ENCODE assay signal across 8 cellular contexts in the genomic region with DNA sequence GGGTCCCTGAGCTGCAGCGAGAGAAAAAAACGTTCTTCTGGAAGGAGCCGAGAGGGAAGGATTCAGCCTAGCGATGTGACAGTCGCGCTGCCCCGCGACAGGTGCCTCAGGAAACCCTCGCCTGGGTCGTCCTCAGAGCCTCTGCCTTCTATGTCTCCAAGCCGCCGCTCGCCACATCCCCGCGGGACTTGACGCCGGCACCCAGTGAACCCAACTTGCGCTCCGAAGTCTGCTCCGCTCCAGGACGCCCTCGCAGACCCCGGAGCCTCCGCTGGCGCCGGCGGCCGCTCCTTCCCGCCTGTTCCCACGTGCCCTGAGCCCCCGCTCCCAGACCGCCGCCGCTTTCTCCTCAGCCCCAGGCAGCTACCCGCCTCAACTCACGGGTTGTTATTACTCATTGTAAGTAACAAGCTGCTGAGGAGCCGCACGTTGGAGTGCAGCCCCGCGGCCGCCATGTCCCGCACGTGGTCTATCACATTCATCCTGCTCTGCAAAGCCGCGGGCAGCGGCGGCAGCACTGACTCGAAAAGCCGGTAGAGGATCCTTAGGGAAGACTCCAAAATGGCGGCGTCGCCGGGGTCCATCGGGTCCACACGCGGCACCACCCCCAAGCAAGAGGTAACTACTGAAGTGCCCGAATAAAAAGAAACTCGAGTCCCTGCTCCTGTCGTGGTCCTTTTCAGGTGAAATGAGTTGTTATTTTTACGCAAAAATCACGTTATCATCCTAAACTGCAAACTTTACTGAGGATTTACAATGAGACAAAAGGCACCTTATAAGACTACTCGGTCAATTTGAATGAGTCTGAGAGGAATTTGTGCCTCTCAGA. TPM values are rescaled to one million over a fixed set of nuclear protein-coding genes. Genes with fewer than 3 reads are reported as not detected.
DNase-seq lines count a peak whose midpoint lies in the region; ATAC-seq and TF ChIP-seq lines count a peak whose summit lies in the region.

A gene with protein sequence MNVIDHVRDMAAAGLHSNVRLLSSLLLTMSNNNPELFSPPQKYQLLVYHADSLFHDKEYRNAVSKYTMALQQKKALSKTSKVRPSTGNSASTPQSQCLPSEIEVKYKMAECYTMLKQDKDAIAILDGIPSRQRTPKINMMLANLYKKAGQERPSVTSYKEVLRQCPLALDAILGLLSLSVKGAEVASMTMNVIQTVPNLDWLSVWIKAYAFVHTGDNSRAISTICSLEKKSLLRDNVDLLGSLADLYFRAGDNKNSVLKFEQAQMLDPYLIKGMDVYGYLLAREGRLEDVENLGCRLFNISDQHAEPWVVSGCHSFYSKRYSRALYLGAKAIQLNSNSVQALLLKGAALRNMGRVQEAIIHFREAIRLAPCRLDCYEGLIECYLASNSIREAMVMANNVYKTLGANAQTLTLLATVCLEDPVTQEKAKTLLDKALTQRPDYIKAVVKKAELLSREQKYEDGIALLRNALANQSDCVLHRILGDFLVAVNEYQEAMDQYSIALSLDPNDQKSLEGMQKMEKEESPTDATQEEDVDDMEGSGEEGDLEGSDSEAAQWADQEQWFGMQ (minus strand): TSS at position 563 of the 829 bp plus-strand sequence. CDS start 81 bp downstream, at position 482.

- H3K36me3 ChIP-seq in DOHH2 (ENCODE audit: control insufficient read depth, low read length) (peaks cover 43% of the 10 kb centered on the region), HEK293 (ENCODE audit: control insufficient read depth in 2 of 2, insufficient read depth in 1 of 2, low read length in 2 of 2) (peaks cover 9 to 24% of the 10 kb centered on the region in 2 experiments; a peak in 2 of 3 replicates), suprapubic skin (peaks cover 8% of the 10 kb centered on the region)

- H3K4me1 ChIP-seq in DOHH2 (ENCODE audit: control insufficient read depth, low read length) (peaks cover 30% of the 10 kb centered on the region), HEK293 (ENCODE audit: control insufficient read depth, insufficient read depth, low read length) (0 out of 2 replicates have a peak, but pooled peaks cover 4% of the 10 kb centered on the region), suprapubic skin (peaks cover 11% of the 10 kb centered on the region)

- H3K27me3 ChIP-seq in DOHH2 (ENCODE audit: control insufficient read depth, low read length) (no peaks in the 10 kb centered on the region), suprapubic skin (no peaks in the 10 kb centered on the region)

- peaks cover 8% of the 10 kb centered on the region for H3K36me3 Mint-ChIP-seq in activated naive CD4-positive, alpha-beta T cell treated with anti-CD3 and anti-CD28 coated beads, Interleukin-2, amount 50 U/mL, for 24 hours

- H3K9me2 ChIP-seq in DOHH2 (replicated peaks; ENCODE audit: control insufficient read depth, low read length), result no peaks in the 10 kb centered on the region

- TF ChIP-seq POLR2A in suprapubic skin (IDR thresholded peaks at IDR 0.05), result no peak

- no peaks in the 10 kb centered on the region for H3F3A ChIP-seq in DOHH2 (ENCODE audit: control insufficient read depth, insufficient read depth)

- H3K27ac Mint-ChIP-seq in activated naive CD4-positive, alpha-beta T cell treated with anti-CD3 and anti-CD28 coated beads, Interleukin-2, amount 50 U/mL, for 24 hours, result peak within 1 kb of the TSS; percentile 100

- H3K4me2 ChIP-seq in DOHH2 (ENCODE audit: low read length), result peak within 1 kb of the TSS; percentile 67

- H3K4me3 ChIP-seq in DOHH2 (ENCODE audit: low read length) (peak within 1 kb of the TSS; percentile 92), HEK293 (ENCODE audit: low read depth, low read length) (peak within 1 kb of the TSS; percentile 87), suprapubic skin (peak within 1 kb of the TSS; percentile 75)

- peak within 1 kb of the TSS; percentile 100 for H3K4me3 Mint-ChIP-seq in activated naive CD4-positive, alpha-beta T cell treated with anti-CD3 and anti-CD28 coated beads, Interleukin-2, amount 50 U/mL, for 24 hours

- TF ChIP-seq EP300 in suprapubic skin (IDR thresholded peaks at IDR 0.05), result no peak

- no peaks in the 10 kb centered on the region for H3K9me3 Mint-ChIP-seq in activated naive CD4-positive, alpha-beta T cell treated with anti-CD3 and anti-CD28 coated beads, Interleukin-2, amount 50 U/mL, for 24 hours

- POLR2A ChIA-PET in HEK293 (lab: Yijun Ruan, JAX), result interaction anchor here (0.5 to 2.2 kb wide), 3 partner anchors 14 to 30 kb away, joined by 4 to 10 read pairs (median 7); no protein-coding TSS in a partner anchor

- WGBS in suprapubic skin, result 0% methylated on average over 13 of the region's 62 CpGs

- CTCF ChIA-PET in HEK293 (lab: Yijun Ruan, JAX), result interaction anchor here (1.8 kb wide), 1 partner anchor 28 kb away, joined by 7 read pairs; no protein-coding TSS in a partner anchor

- ATAC-seq in SK-N-SH treated with all-trans-retinoic acid at 6 μM for 48 hours, result peak; percentile 98

- H4K20me1 ChIP-seq in DOHH2 (ENCODE audit: control insufficient read depth, insufficient read depth, low read depth, low read length), result no peaks in the 10 kb centered on the region

- no peaks in the 10 kb centered on the region for H3K9me3 ChIP-seq in DOHH2 (ENCODE audit: control insufficient read depth, insufficient read depth, low read length)
- no peaks in the 10 kb centered on the region for H3K9me3 ChIP-seq in HEK293 (ENCODE audit: control insufficient read depth, insufficient read depth, low read depth, low read length)
- H3K9me3 ChIP-seq in suprapubic skin, result no peaks in the 10 kb centered on the region

- H3K27me3 Mint-ChIP-seq in activated naive CD4-positive, alpha-beta T cell treated with anti-CD3 and anti-CD28 coated beads, Interleukin-2, amount 50 U/mL, for 24 hours, result no peaks in the 10 kb centered on the region

- H3K27ac ChIP-seq in DOHH2 (ENCODE audit: low read depth, low read length) (peak within 1 kb of the TSS; percentile 78), HEK293 (ENCODE audit: extremely low read depth, low read depth, low read length) (peak within 1 kb of the TSS; percentile 92), suprapubic skin (peak within 1 kb of the TSS; percentile 92)

- peaks cover 55% of the 10 kb centered on the region for H3K79me2 ChIP-seq in DOHH2 (ENCODE audit: control insufficient read depth, low read length)

- TF ChIP-seq CTCF in DOHH2 (IDR thresholded peaks at IDR 0.05; ENCODE audit: low read depth, low read length, poor library complexity, severe bottlenecking) (no peak), HEK293 (tag by site-specific recombination; IDR thresholded peaks at IDR 0.05) (no peak; the same call in 1 of the 2 replicates), suprapubic skin (IDR thresholded peaks at IDR 0.05) (no peak)

- H3K4me1 Mint-ChIP-seq in activated naive CD4-positive, alpha-beta T cell treated with anti-CD3 and anti-CD28 coated beads, Interleukin-2, amount 50 U/mL, for 24 hours, result peaks cover 26% of the 10 kb centered on the region

- DNase-seq in NCI-H1092 treated with DMSO at 0.1 percent for 48 hours (lab: John Stamatoyannopoulos, UW), result peak; percentile 83
- DNase-seq in glomerular endothelial cell (ENCODE audit: extremely low read depth, low read depth, low spot score), result peak; percentile 75
- DNase-seq in occipital lobe (lab: John Stamatoyannopoulos, UW), result peak; percentile 81
- peak; percentile 95 to 97 for DNase-seq in suprapubic skin (ENCODE audit: low spot score in 2 of 2)

TF ChIP-seq in HEK293, 187 proteins besides CTCF, POLR2A, EP300 and RAD21 (continues in another document):
- TF ChIP-seq, protein P1, sequence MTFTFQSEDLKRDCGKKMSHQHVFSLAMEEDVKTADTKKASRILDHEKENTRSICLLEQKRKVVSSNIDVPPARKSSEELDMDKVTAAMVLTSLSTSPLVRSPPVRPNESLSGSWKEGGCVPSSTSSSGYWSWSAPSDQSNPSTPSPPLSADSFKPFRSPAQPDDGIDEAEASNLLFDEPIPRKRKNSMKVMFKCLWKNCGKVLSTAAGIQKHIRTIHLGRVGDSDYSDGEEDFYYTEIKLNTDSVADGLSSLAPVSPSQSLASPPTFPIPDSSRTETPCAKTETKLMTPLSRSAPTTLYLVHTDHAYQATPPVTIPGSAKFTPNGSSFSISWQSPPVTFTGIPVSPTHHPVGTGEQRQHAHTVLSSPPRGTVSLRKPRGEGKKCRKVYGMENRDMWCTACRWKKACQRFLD (tag by site-specific recombination; IDR thresholded peaks at IDR 0.05), result peak; percentile 85
- TF ChIP-seq ZSCAN16 (tag by site-specific recombination; IDR thresholded peaks at IDR 0.05) (peak; percentile 27; the same call in 1 of the 2 replicates), EGR2 (tag by site-specific recombination; IDR thresholded peaks at IDR 0.05; ENCODE audit: low read depth) (peak; percentile 38; the same call in 1 of the 2 replicates), ZNF76 (tag by site-specific recombination; IDR thresholded peaks at IDR 0.05; ENCODE audit: borderline replicate concordance, low read depth) (peak; percentile 63), ZNF335 (tag by site-specific recombination; conservative IDR thresholded peaks at IDR 0.05) (peak; percentile 100), ZNF626 (tag by site-specific recombination; IDR thresholded peaks at IDR 0.05) (no peak), ZFP41 (tag by site-specific recombination; IDR thresholded peaks at IDR 0.05; ENCODE audit: borderline replicate concordance) (no peak), YY2 (tag by site-specific recombination; IDR thresholded peaks at IDR 0.05) (peak; percentile 82)

TF ChIP-seq in SK-N-SH treated with all-trans-retinoic acid at 6 μM for 48 hours, 23 proteins besides CTCF, POLR2A, EP300 and RAD21 (continues in another document):
- TF ChIP-seq ZNF565 (CRISPR knock-in tag; conservative IDR thresholded peaks at IDR 0.05; ENCODE audit: low read depth), result no peak
- TF ChIP-seq, protein P2, sequence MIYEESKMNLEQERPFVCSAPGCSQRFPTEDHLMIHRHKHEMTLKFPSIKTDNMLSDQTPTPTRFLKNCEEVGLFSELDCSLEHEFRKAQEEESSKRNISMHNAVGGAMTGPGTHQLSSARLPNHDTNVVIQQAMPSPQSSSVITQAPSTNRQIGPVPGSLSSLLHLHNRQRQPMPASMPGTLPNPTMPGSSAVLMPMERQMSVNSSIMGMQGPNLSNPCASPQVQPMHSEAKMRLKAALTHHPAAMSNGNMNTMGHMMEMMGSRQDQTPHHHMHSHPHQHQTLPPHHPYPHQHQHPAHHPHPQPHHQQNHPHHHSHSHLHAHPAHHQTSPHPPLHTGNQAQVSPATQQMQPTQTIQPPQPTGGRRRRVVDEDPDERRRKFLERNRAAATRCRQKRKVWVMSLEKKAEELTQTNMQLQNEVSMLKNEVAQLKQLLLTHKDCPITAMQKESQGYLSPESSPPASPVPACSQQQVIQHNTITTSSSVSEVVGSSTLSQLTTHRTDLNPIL (CRISPR knock-in tag; IDR thresholded peaks at IDR 0.05; ENCODE audit: low read depth), result no peak

RNA-seq across cellular contexts. Expression of the gene that starts here (rescaled TPM):
- total RNA-seq in glomerular endothelial cell (41.5 and 67.1 TPM in 2 replicates), occipital lobe (45.5 TPM), suprapubic skin (10 to 100 TPM; 39.6 to 56.6 (median 45.6) TPM)

Comparison
In these comparisons a context has a peak if more than half of its experiments do, and no peak if none do; other contexts are left out.
1. Peak in every context shown above with its lines: DNase-seq, ATAC-seq, H3K4me3 ChIP-seq and H3K27ac ChIP-seq.